Comparison of ENCODE assay signal across 1 cellular context in the genomic region with DNA sequence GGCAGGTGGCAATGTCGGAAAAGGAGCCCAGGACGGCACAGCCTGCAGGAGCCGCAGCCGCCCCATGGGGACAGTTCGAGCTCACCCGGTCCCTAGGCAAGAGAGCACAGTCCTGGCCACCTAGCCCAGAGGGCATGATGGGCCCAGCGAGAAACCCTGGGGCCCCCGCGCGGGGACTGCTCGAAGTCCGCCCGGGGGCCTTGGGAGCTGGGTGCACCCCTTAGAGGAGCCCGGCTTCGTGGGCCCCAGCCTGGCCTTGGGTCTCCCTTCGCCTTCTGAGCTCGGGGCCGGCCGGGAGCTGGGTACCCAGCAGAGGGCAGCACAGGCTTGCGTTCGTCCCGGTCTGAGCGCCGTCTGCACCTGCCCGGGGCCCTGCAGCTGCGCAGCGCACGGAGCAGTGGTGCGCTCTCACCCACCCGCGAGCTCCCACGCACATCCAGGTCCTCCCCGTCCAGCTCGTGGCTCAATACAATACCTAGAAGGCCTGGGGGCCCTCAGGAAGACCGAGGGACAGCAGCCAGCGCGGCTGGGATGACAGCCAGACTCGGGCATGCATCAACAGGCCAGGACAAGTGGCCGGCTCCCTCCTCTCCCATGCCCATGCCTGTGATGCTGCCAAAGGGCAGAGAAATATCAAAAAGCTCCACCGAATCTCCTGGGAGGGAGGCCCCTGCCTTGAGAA.
TF ChIP-seq lines count a peak whose summit lies in the region.

No MANE protein-coding gene starts in this region.

TF ChIP-seq in HepG2, 621 proteins besides CTCF, POLR2A, EP300 and RAD21 (continued from another document and continues in another):
- TF ChIP-seq, protein P1, sequence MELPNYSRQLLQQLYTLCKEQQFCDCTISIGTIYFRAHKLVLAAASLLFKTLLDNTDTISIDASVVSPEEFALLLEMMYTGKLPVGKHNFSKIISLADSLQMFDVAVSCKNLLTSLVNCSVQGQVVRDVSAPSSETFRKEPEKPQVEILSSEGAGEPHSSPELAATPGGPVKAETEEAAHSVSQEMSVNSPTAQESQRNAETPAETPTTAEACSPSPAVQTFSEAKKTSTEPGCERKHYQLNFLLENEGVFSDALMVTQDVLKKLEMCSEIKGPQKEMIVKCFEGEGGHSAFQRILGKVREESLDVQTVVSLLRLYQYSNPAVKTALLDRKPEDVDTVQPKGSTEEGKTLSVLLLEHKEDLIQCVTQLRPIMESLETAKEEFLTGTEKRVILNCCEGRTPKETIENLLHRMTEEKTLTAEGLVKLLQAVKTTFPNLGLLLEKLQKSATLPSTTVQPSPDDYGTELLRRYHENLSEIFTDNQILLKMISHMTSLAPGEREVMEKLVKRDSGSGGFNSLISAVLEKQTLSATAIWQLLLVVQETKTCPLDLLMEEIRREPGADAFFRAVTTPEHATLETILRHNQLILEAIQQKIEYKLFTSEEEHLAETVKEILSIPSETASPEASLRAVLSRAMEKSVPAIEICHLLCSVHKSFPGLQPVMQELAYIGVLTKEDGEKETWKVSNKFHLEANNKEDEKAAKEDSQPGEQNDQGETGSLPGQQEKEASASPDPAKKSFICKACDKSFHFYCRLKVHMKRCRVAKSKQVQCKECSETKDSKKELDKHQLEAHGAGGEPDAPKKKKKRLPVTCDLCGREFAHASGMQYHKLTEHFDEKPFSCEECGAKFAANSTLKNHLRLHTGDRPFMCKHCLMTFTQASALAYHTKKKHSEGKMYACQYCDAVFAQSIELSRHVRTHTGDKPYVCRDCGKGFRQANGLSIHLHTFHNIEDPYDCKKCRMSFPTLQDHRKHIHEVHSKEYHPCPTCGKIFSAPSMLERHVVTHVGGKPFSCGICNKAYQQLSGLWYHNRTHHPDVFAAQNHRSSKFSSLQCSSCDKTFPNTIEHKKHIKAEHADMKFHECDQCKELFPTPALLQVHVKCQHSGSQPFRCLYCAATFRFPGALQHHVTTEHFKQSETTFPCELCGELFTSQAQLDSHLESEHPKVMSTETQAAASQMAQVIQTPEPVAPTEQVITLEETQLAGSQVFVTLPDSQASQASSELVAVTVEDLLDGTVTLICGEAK (IDR thresholded peaks at IDR 0.05): no peak
- TF ChIP-seq, protein P1 (CRISPR knock-in tag; IDR thresholded peaks at IDR 0.05): 0 out of 2 replicates have a peak, but pooled peaks have one; percentile 22
- TF ChIP-seq NR2F1 (CRISPR knock-in tag; IDR thresholded peaks at IDR 0.05) (no peak), JUN (CRISPR knock-in tag; IDR thresholded peaks at IDR 0.05) (no peak), ZNF550 (CRISPR knock-in tag; IDR thresholded peaks at IDR 0.05; ENCODE audit: borderline replicate concordance) (no peak), RAD51 (IDR thresholded peaks at IDR 0.05; ENCODE audit: borderline replicate concordance) (no peak), ZNF33B (CRISPR knock-in tag; IDR thresholded peaks at IDR 0.05) (no peak), MAZ (IDR thresholded peaks at IDR 0.05; ENCODE audit: borderline replicate concordance, low read depth, low read length) (no peak), MAZ (CRISPR knock-in tag; IDR thresholded peaks at IDR 0.05; ENCODE audit: low read depth) (peak; percentile 16; the same call in 1 of the 2 replicates), HOXD1 (CRISPR knock-in tag; IDR thresholded peaks at IDR 0.05) (no peak), FOXA1 (IDR thresholded peaks at IDR 0.05) (no peak), FOXA1 (CRISPR knock-in tag; IDR thresholded peaks at IDR 0.05) (no peak), ZNF747 (CRISPR knock-in tag; IDR thresholded peaks at IDR 0.05; ENCODE audit: borderline replicate concordance) (no peak), FLYWCH1 (CRISPR knock-in tag; IDR thresholded peaks at IDR 0.05) (no peak), TGIF2 (CRISPR knock-in tag; IDR thresholded peaks at IDR 0.05) (no peak), ZKSCAN8 (CRISPR knock-in tag; IDR thresholded peaks at IDR 0.05; ENCODE audit: borderline replicate concordance) (no peak), NCOA1 (CRISPR knock-in tag; IDR thresholded peaks at IDR 0.05) (no peak), ZFP36L1 (CRISPR knock-in tag; IDR thresholded peaks at IDR 0.05) (no peak), PRMT3 (CRISPR knock-in tag; IDR thresholded peaks at IDR 0.05; ENCODE audit: borderline replicate concordance, low read depth) (no peak), ZNF766 (CRISPR knock-in tag; IDR thresholded peaks at IDR 0.05; ENCODE audit: borderline replicate concordance) (no peak), ZNF10 (CRISPR knock-in tag; IDR thresholded peaks at IDR 0.05; ENCODE audit: borderline replicate concordance, low read depth) (no peak), SPEN (CRISPR knock-in tag; IDR thresholded peaks at IDR 0.05; ENCODE audit: low read depth) (no peak), U2AF1 (optimal IDR thresholded peaks at IDR 0.05; ENCODE audit: low read depth, low read length) (no peak), ZNF883 (CRISPR knock-in tag; IDR thresholded peaks at IDR 0.05; ENCODE audit: not compliant biosample characterization) (no peak), ADNP (CRISPR knock-in tag; IDR thresholded peaks at IDR 0.05) (no peak), SOX5 (CRISPR knock-in tag; IDR thresholded peaks at IDR 0.05; ENCODE audit: borderline replicate concordance) (peak; percentile 26; the same call in 1 of the 2 replicates), SIX1 (CRISPR knock-in tag; IDR thresholded peaks at IDR 0.05; ENCODE audit: borderline replicate concordance) (no peak), NFIB (CRISPR knock-in tag; IDR thresholded peaks at IDR 0.05; ENCODE audit: borderline replicate concordance) (no peak), ZBTB21 (CRISPR knock-in tag; IDR thresholded peaks at IDR 0.05) (no peak), ZBTB3 (CRISPR knock-in tag; IDR thresholded peaks at IDR 0.05; ENCODE audit: borderline replicate concordance, low read depth) (no peak), ZNF850 (CRISPR knock-in tag; conservative IDR thresholded peaks at IDR 0.05) (no peak), ZNF605 (CRISPR knock-in tag; IDR thresholded peaks at IDR 0.05) (0 out of 2 replicates have a peak, but pooled peaks have one; percentile 40), ZNF777 (CRISPR knock-in tag; IDR thresholded peaks at IDR 0.05) (0 out of 2 replicates have a peak, but pooled peaks have one; percentile 39), SETDB1 (CRISPR knock-in tag; IDR thresholded peaks at IDR 0.05; ENCODE audit: borderline replicate concordance) (no peak), ZFAT (CRISPR knock-in tag; conservative IDR thresholded peaks at IDR 0.05) (no peak), ZNF350 (CRISPR knock-in tag; IDR thresholded peaks at IDR 0.05; ENCODE audit: borderline replicate concordance, low read depth) (no peak; the same call in 1 of the 2 replicates), KLF6 (CRISPR knock-in tag; IDR thresholded peaks at IDR 0.05) (no peak), ZEB1 (IDR thresholded peaks at IDR 0.05; ENCODE audit: insufficient replicate concordance, low read depth) (no peak), GABPB1 (CRISPR knock-in tag; IDR thresholded peaks at IDR 0.05) (peak; percentile 65; the same call in 1 of the 2 replicates), ZBTB38 (CRISPR knock-in tag; IDR thresholded peaks at IDR 0.05) (peak; percentile 60; the same call in 1 of the 2 replicates), ZNF256 (CRISPR knock-in tag; conservative IDR thresholded peaks at IDR 0.05) (no peak), ZNF121 (CRISPR knock-in tag; IDR thresholded peaks at IDR 0.05) (peak; percentile 63; the same call in 1 of the 2 replicates), ZNF670 (CRISPR knock-in tag; IDR thresholded peaks at IDR 0.05; ENCODE audit: borderline replicate concordance) (no peak)
- TF ChIP-seq, protein P2, sequence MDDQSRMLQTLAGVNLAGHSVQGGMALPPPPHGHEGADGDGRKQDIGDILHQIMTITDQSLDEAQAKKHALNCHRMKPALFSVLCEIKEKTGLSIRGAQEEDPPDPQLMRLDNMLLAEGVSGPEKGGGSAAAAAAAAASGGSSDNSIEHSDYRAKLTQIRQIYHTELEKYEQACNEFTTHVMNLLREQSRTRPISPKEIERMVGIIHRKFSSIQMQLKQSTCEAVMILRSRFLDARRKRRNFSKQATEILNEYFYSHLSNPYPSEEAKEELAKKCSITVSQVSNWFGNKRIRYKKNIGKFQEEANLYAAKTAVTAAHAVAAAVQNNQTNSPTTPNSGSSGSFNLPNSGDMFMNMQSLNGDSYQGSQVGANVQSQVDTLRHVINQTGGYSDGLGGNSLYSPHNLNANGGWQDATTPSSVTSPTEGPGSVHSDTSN (CRISPR knock-in tag; IDR thresholded peaks at IDR 0.05; ENCODE audit: borderline replicate concordance): no peak
- TF ChIP-seq, protein P3, sequence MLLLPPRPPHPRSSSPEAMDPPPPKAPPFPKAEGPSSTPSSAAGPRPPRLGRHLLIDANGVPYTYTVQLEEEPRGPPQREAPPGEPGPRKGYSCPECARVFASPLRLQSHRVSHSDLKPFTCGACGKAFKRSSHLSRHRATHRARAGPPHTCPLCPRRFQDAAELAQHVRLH (CRISPR knock-in tag; IDR thresholded peaks at IDR 0.05; ENCODE audit: borderline replicate concordance, low read depth): no peak
- TF ChIP-seq, protein P4, sequence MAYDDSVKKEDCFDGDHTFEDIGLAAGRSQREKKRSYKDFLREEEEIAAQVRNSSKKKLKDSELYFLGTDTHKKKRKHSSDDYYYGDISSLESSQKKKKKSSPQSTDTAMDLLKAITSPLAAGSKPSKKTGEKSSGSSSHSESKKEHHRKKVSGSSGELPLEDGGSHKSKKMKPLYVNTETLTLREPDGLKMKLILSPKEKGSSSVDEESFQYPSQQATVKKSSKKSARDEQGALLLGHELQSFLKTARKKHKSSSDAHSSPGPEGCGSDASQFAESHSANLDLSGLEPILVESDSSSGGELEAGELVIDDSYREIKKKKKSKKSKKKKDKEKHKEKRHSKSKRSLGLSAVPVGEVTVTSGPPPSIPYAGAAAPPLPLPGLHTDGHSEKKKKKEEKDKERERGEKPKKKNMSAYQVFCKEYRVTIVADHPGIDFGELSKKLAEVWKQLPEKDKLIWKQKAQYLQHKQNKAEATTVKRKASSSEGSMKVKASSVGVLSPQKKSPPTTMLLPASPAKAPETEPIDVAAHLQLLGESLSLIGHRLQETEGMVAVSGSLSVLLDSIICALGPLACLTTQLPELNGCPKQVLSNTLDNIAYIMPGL (CRISPR knock-in tag; IDR thresholded peaks at IDR 0.05; ENCODE audit: borderline replicate concordance in 1 of 2, low read depth in 1 of 2): peak; percentile 77 to 81; a peak in 3 of 4 replicates
- TF ChIP-seq, protein P5, sequence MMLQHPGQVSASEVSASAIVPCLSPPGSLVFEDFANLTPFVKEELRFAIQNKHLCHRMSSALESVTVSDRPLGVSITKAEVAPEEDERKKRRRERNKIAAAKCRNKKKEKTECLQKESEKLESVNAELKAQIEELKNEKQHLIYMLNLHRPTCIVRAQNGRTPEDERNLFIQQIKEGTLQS (CRISPR knock-in tag; IDR thresholded peaks at IDR 0.05): no peak
- TF ChIP-seq, protein P6, sequence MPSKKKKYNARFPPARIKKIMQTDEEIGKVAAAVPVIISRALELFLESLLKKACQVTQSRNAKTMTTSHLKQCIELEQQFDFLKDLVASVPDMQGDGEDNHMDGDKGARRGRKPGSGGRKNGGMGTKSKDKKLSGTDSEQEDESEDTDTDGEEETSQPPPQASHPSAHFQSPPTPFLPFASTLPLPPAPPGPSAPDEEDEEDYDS (CRISPR knock-in tag; IDR thresholded peaks at IDR 0.05): no peak
- TF ChIP-seq, protein P7, sequence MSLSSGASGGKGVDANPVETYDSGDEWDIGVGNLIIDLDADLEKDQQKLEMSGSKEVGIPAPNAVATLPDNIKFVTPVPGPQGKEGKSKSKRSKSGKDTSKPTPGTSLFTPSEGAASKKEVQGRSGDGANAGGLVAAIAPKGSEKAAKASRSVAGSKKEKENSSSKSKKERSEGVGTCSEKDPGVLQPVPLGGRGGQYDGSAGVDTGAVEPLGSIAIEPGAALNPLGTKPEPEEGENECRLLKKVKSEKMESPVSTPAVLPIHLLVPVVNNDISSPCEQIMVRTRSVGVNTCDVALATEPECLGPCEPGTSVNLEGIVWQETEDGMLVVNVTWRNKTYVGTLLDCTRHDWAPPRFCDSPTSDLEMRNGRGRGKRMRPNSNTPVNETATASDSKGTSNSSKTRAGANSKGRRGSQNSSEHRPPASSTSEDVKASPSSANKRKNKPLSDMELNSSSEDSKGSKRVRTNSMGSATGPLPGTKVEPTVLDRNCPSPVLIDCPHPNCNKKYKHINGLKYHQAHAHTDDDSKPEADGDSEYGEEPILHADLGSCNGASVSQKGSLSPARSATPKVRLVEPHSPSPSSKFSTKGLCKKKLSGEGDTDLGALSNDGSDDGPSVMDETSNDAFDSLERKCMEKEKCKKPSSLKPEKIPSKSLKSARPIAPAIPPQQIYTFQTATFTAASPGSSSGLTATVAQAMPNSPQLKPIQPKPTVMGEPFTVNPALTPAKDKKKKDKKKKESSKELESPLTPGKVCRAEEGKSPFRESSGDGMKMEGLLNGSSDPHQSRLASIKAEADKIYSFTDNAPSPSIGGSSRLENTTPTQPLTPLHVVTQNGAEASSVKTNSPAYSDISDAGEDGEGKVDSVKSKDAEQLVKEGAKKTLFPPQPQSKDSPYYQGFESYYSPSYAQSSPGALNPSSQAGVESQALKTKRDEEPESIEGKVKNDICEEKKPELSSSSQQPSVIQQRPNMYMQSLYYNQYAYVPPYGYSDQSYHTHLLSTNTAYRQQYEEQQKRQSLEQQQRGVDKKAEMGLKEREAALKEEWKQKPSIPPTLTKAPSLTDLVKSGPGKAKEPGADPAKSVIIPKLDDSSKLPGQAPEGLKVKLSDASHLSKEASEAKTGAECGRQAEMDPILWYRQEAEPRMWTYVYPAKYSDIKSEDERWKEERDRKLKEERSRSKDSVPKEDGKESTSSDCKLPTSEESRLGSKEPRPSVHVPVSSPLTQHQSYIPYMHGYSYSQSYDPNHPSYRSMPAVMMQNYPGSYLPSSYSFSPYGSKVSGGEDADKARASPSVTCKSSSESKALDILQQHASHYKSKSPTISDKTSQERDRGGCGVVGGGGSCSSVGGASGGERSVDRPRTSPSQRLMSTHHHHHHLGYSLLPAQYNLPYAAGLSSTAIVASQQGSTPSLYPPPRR (CRISPR knock-in tag; IDR thresholded peaks at IDR 0.05; ENCODE audit: borderline replicate concordance): no peak
